In the genomic region with DNA sequence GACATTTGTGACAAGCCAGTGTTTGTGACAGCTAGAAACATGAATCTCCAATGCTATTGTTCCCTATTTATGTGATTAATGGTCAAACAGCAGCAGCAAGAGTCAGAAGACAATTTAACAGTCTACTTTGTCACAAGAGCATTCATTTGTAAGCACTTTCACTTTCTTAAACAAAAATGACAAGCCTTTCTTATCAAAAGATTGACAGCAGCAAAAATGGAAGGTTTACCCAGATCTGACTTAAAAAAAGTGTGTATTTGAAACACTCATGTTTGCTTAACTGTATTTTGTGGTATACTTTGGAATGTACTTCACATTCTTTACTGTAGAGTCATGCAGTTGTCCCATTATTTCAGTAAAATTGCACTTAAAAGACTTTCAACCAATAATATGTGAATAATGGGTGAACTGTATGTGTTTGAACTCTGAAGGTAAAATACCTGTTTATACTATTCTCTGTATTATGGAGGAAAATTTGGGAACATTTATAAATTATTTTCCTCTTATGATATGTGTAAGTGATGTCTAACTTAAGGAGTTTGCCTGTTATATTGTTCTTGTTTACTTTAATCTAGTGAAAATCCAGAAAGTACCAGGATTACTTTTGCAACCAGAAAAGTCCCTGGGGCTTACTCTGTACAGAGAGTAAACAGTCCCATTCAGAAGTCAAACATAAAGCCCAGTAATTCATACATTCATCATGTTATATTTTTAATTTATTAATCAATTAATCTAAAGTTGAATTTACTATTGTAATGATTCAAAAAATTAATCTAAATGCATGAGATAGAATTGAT, we compare ENCODE assay signal across 15 cellular contexts.
A peak's percentile ranks its signal among the peaks of the same experiment; 100 is the strongest.
DNase-seq lines count a peak whose midpoint lies in the region; ATAC-seq and TF ChIP-seq lines count a peak whose summit lies in the region.
"Had no signal": no experiment of that assay in that cellular context is flagged by ENCODE, and none has a peak within 500 bp of the region (broad histone marks: within the 10 kb centered on the region; RNA-seq: fewer than 3 reads in every experiment).

No MANE protein-coding gene starts in this region.

- peaks cover 5 to 10% of the 10 kb centered on the region in 2 experiments; a peak in 3 of 4 replicates for H3K4me1 ChIP-seq in HCT116 (ENCODE audit: control insufficient read depth in 1 of 2, insufficient read depth in 2 of 2, low read length in 2 of 2)
- peaks cover 11% of the 10 kb centered on the region for H3K4me1 ChIP-seq in skeletal muscle satellite cell (ENCODE audit: control insufficient read depth, insufficient read depth, low read length)
- H3K4me1 ChIP-seq: right atrium auricular region had no signal

- intact Hi-C loops in HCT116 (cut with micrococcal nuclease) = no loop called here

- no peak for TF ChIP-seq RAD21 in HCT116 (IDR thresholded peaks at IDR 0.05; ENCODE audit: low read depth)

- H3K4me2 ChIP-seq in HCT116 (ENCODE audit: low read length) (peak overlapping the region; percentile 50), skeletal muscle satellite cell (ENCODE audit: low read length) (peak overlapping the region; percentile 69)
- H3K4me2 ChIP-seq: GM23338 had no signal

- RAD21 ChIA-PET in HCT116 (lab: Charles Lee; ENCODE audit: low non-redundant PET in 1 of 2, low total read pairs in 2 of 2, uncharacterized antibody in 2 of 2, unreplicated experiment in 2 of 2) = no interaction called here

- POLR2A ChIA-PET in HCT116 (lab: Charles Lee) = no interaction called here

- peak; percentile 79 for ATAC-seq in HCT116
- ATAC-seq in activated T-cell treated with anti-CD3 and anti-CD28 coated beads, Interleukin-2, amount 50 U/mL, for 72 hours (replicated peaks in 1 of 2) = no peak
- ATAC-seq: GM23338, left cardiac atrium had no signal

- no peaks in the 10 kb centered on the region for H3K79me2 ChIP-seq in HCT116 (ENCODE audit: insufficient read depth, low read length)

- TF ChIP-seq CTCF in HCT116 (IDR thresholded peaks at IDR 0.05 in 2 of 3, conservative IDR thresholded peaks at IDR 0.05 in 1 of 3; ENCODE audit: borderline replicate concordance in 1 of 3, insufficient read depth in 1 of 3, low read depth in 2 of 3, low read length in 2 of 3) = no peak

- H2AFZ ChIP-seq in HCT116 (ENCODE audit: low read depth, low read length, poor library complexity, severe bottlenecking) = peak overlapping the region; percentile 75
- H2AFZ ChIP-seq: GM23338 had no signal

- H3K9me3 Mint-ChIP-seq in activated T-cell treated with anti-CD3 and anti-CD28 coated beads, Interleukin-2, amount 50 U/mL, for 72 hours = peaks cover 2 to 3% of the 10 kb centered on the region in 2 donors
- H3K9me3 Mint-ChIP-seq: activated B cell treated with CpG ODN at 0.5 μM for 24 hours; activated T-helper 2 cell treated with anti-CD3 and anti-CD28 coated beads, Interferon-gamma antibody, Interleukin-2, Interleukin-4, amounts not matched to agents 10 μg/mL and 5 μg/mL and 100 μg/mL, durations not matched to agents 14 hours and 24 hours and 36 hours; GM23338 had no signal

- no peak for TF ChIP-seq POLR2A in HCT116 (IDR thresholded peaks at IDR 0.05; ENCODE audit: borderline replicate concordance, extremely low read depth, insufficient read depth, insufficient read length)

- H3K27ac ChIP-seq in HCT116 (ENCODE audit: low read depth, low read length) (no peak overlapping the region), SK-N-MC (peak overlapping the region; percentile 63)
- H3K27ac ChIP-seq: right atrium auricular region had no signal

- H3K9ac ChIP-seq in HCT116 (ENCODE audit: low read length) = no peak overlapping the region
- peak overlapping the region; percentile 35 for H3K9ac ChIP-seq in SK-N-MC (ENCODE audit: insufficient read length)
- H3K9ac ChIP-seq in skeletal muscle satellite cell (ENCODE audit: low read depth, low read length) = peak overlapping the region; percentile 43

- H3K4me3 Mint-ChIP-seq in activated T-cell treated with anti-CD3 and anti-CD28 coated beads, Interleukin-2, amount 50 U/mL, for 72 hours = no peak overlapping the region
- H3K4me3 Mint-ChIP-seq: activated B cell treated with CpG ODN at 0.5 μM for 24 hours, GM23338 had no signal

- H3K9me2 ChIP-seq in HCT116 (ENCODE audit: insufficient read depth) = peaks cover 3% of the 10 kb centered on the region; the same call in 1 of the 2 replicates

- CTCF ChIA-PET in HCT116 (lab: Charles Lee) = no interaction called here

- peak; percentile 18 for DNase-seq in HCT116 (ENCODE audit: low read depth, low spot score)
- DNase-seq in SK-N-MC (ENCODE audit: low read depth, low spot score) = peak; percentile 16
- peak; percentile 54 for DNase-seq in fibroblast of the conjunctiva (ENCODE audit: low read depth)
- DNase-seq in activated T-cell treated with anti-CD3 and anti-CD28 coated beads for 4 hours = no peak
- no peak for DNase-seq in putamen (ENCODE audit: low spot score)
- DNase-seq in activated T-cell treated with anti-CD3 and anti-CD28 coated beads, Interleukin-2, amount 50 U/mL, for 72 hours = no peak
- DNase-seq: activated B cell treated with CpG ODN at 0.5 μM for 24 hours, DMS79 treated with DMSO at 0.1 percent for 48 hours, dorsolateral prefrontal cortex, left cardiac atrium, NCI-H1436 treated with DMSO at 0.1 percent for 48 hours had no signal

- no peaks in the 10 kb centered on the region for H4K20me1 ChIP-seq in HCT116 (ENCODE audit: insufficient read depth)

- no peaks in the 10 kb centered on the region for H3K36me3 Mint-ChIP-seq in activated T-cell treated with anti-CD3 and anti-CD28 coated beads, Interleukin-2, amount 50 U/mL, for 72 hours (ENCODE audit: insufficient read depth in 2 of 2)

- no TSS peak for BruUV-seq in HCT116 (replicated peaks; lab: Mats Ljungman, UMichigan)

- H3K4me1 Mint-ChIP-seq in activated T-cell treated with anti-CD3 and anti-CD28 coated beads, Interleukin-2, amount 50 U/mL, for 72 hours (ENCODE audit: low read depth) = no peaks in the 10 kb centered on the region
- H3K4me1 Mint-ChIP-seq: activated B cell treated with CpG ODN at 0.5 μM for 24 hours, GM23338 had no signal

- H3K27ac Mint-ChIP-seq in activated T-cell treated with anti-CD3 and anti-CD28 coated beads, Interleukin-2, amount 50 U/mL, for 72 hours = no peak overlapping the region
- H3K27ac Mint-ChIP-seq: activated B cell treated with CpG ODN at 0.5 μM for 24 hours; activated T-helper 2 cell treated with anti-CD3 and anti-CD28 coated beads, Interferon-gamma antibody, Interleukin-2, Interleukin-4, amounts not matched to agents 10 μg/mL and 5 μg/mL and 100 μg/mL, durations not matched to agents 14 hours and 24 hours and 36 hours; GM23338 had no signal

- H3K27me3 Mint-ChIP-seq in activated T-cell treated with anti-CD3 and anti-CD28 coated beads, Interleukin-2, amount 50 U/mL, for 72 hours (ENCODE audit: low read depth) = no peaks in the 10 kb centered on the region
- H3K27me3 Mint-ChIP-seq: activated B cell treated with CpG ODN at 0.5 μM for 24 hours had no signal

- no peaks in the 10 kb centered on the region for H3K9me3 ChIP-seq in HCT116 (ENCODE audit: control insufficient read depth in 1 of 2, insufficient read depth in 1 of 2, low read depth in 1 of 2, low read length in 2 of 2)
- H3K9me3 ChIP-seq in SK-N-MC (ENCODE audit: low read depth, low read length) = no peaks in the 10 kb centered on the region
- no peaks in the 10 kb centered on the region for H3K9me3 ChIP-seq in skeletal muscle satellite cell (replicated peaks; ENCODE audit: low read length)

- H3K27me3 ChIP-seq in HCT116 (ENCODE audit: insufficient read depth, low read length) = no peaks in the 10 kb centered on the region
- no peaks in the 10 kb centered on the region for H3K27me3 ChIP-seq in skeletal muscle satellite cell (ENCODE audit: control insufficient read depth, insufficient read depth, low read length)
- H3K27me3 ChIP-seq: dorsolateral prefrontal cortex, right atrium auricular region had no signal

- H3K36me3 ChIP-seq in HCT116 (ENCODE audit: control insufficient read depth in 1 of 2, insufficient read depth in 2 of 2, low read length in 2 of 2) (no peaks in the 10 kb centered on the region), SK-N-MC (ENCODE audit: insufficient read depth, low read length) (no peaks in the 10 kb centered on the region), skeletal muscle satellite cell (ENCODE audit: insufficient read depth, low read length) (no peaks in the 10 kb centered on the region)
- H3K36me3 ChIP-seq: right atrium auricular region had no signal

- no peak overlapping the region; a peak in 1 of 4 replicates for H3K4me3 ChIP-seq in HCT116 (replicated peaks in 1 of 2; ENCODE audit: low read depth in 1 of 2, low read length in 2 of 2)
- peak overlapping the region; percentile 48 for H3K4me3 ChIP-seq in SK-N-MC
- peak overlapping the region; percentile 48 for H3K4me3 ChIP-seq in skeletal muscle satellite cell (ENCODE audit: low read length)
- H3K4me3 ChIP-seq: GM23338, right atrium auricular region had no signal

TF ChIP-seq in HCT116, 20 proteins besides CTCF, POLR2A, EP300 and RAD21:
- no peak for TF ChIP-seq TCF7L2 (IDR thresholded peaks at IDR 0.05; ENCODE audit: borderline replicate concordance, extremely low read depth, insufficient read depth, insufficient read length)
- 0 out of 2 replicates have a peak, but pooled peaks have one; percentile 39 for TF ChIP-seq JUND (IDR thresholded peaks at IDR 0.05)
- TF ChIP-seq FOSL1 (IDR thresholded peaks at IDR 0.05; ENCODE audit: low read depth) = peak; percentile 33; the same call in 1 of the 2 replicates

Comparison
In these comparisons a context has a peak if more than half of its experiments do, and no peak if none do; other contexts are left out.
1. DNase-seq: peak in HCT116 (single experiment), SK-N-MC (single experiment) and fibroblast of the conjunctiva (single experiment); none in activated T-cell treated with anti-CD3 and anti-CD28 coated beads for 4 hours (single experiment), putamen (single experiment) and activated T-cell treated with anti-CD3 and anti-CD28 coated beads, Interleukin-2, amount 50 U/mL, for 72 hours (0 of 2).
2. H3K4me3 ChIP-seq: peak in SK-N-MC (single experiment) and skeletal muscle satellite cell (single experiment); none in HCT116 (0 of 2).